ENCODE assay signal across 8 cellular contexts in the genomic region with DNA sequence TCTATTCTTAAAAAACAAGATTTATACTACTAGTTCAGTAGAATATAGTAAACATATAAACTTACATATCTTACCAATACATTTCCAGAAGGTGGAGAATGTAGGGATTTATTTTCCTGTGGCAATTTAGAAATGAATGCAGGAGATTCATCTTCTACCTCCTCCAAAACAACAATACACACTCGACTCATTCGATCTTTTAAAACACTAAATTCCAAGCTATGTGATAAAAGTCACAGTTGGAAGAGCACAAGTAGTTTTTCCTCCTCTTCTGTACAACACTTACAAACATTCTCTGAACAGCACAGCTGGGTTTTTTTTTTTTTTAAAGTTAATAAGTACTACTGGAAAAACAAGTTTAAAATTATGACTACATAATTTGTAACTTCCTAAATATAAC. TPM values are rescaled to one million over a fixed set of nuclear protein-coding genes. Genes with fewer than 3 reads are reported as not detected.
DNase-seq lines count a peak whose midpoint lies in the region; ATAC-seq and TF ChIP-seq lines count a peak whose summit lies in the region.

No MANE protein-coding gene starts in this region.

- H3K27me3 Mint-ChIP-seq in T-helper 17 cell, result no peaks in the 10 kb centered on the region

- CTCF ChIA-PET in HCT116 (lab: Charles Lee), result interaction anchor here (0.6 to 2.6 kb wide), 3 partner anchors 16 to 688 kb away, joined by 3 to 10 read pairs (median 8); no protein-coding TSS in a partner anchor

- H3K4me3 Mint-ChIP-seq in T-helper 17 cell, result peak overlapping the region; percentile 94

- H3K9ac ChIP-seq in HCT116 (ENCODE audit: low read length) (peak overlapping the region; percentile 50), smooth muscle cell (ENCODE audit: low read depth) (peak overlapping the region; percentile 96)

- no TSS peak for BruUV-seq in HCT116 (replicated peaks; lab: Mats Ljungman, UMichigan)

- H3K27ac Mint-ChIP-seq in T-helper 17 cell, result peak overlapping the region; percentile 98

- no peaks in the 10 kb centered on the region for H3K9me2 ChIP-seq in HCT116 (ENCODE audit: insufficient read depth)

- H2AFZ ChIP-seq in HCT116 (ENCODE audit: low read depth, low read length, poor library complexity, severe bottlenecking), result no peak overlapping the region
- H2AFZ ChIP-seq in smooth muscle cell (ENCODE audit: low read depth), result no peak overlapping the region

- H3K36me3 ChIP-seq in HCT116 (ENCODE audit: control insufficient read depth in 1 of 2, insufficient read depth in 2 of 2, low read length in 2 of 2), result 0 out of 4 replicates have a peak, but pooled peaks cover 0 to 6% of the 10 kb centered on the region in 2 experiments
- peaks cover 7% of the 10 kb centered on the region for H3K36me3 ChIP-seq in smooth muscle cell (ENCODE audit: low read depth)

- TF ChIP-seq CTCF in HCT116 (IDR thresholded peaks at IDR 0.05 in 2 of 3, conservative IDR thresholded peaks at IDR 0.05 in 1 of 3; ENCODE audit: borderline replicate concordance in 1 of 3, insufficient read depth in 1 of 3, low read depth in 2 of 3, low read length in 2 of 3), result no peak
- no peak for TF ChIP-seq CTCF in fibroblast of the aortic adventitia (IDR thresholded peaks at IDR 0.05; ENCODE audit: insufficient read depth, low read length)
- no peak for TF ChIP-seq CTCF in smooth muscle cell (IDR thresholded peaks at IDR 0.05; ENCODE audit: borderline replicate concordance, insufficient read depth, poor library complexity, severe bottlenecking)

- H3K9me3 ChIP-seq in HCT116 (ENCODE audit: control insufficient read depth in 1 of 2, insufficient read depth in 1 of 2, low read depth in 1 of 2, low read length in 2 of 2) (no peaks in the 10 kb centered on the region), T-helper 17 cell (ENCODE audit: control insufficient read depth, low read length, poor library complexity, severe bottlenecking) (no peaks in the 10 kb centered on the region), smooth muscle cell (replicated peaks; ENCODE audit: low read depth) (no peaks in the 10 kb centered on the region)

- H3K36me3 Mint-ChIP-seq in T-helper 17 cell (ENCODE audit: low read depth), result peaks cover 3% of the 10 kb centered on the region

- peak overlapping the region; percentile 79 for H3K4me2 ChIP-seq in HCT116 (ENCODE audit: low read length)
- H3K4me2 ChIP-seq in smooth muscle cell, result peak overlapping the region; percentile 98

- peaks cover 10% of the 10 kb centered on the region for H3F3A ChIP-seq in smooth muscle cell (ENCODE audit: low read depth)

- peak overlapping the region in 1 of 2 experiments; percentile 43; a peak in 3 of 4 replicates for H3K4me3 ChIP-seq in HCT116 (replicated peaks in 1 of 2; ENCODE audit: low read depth in 1 of 2, low read length in 2 of 2)
- H3K4me3 ChIP-seq in fibroblast of the aortic adventitia (ENCODE audit: low read depth, low read length), result peak overlapping the region; percentile 71
- H3K4me3 ChIP-seq in smooth muscle cell, result peak overlapping the region; percentile 54

- intact Hi-C loops in HCT116 (cut with micrococcal nuclease), result loop anchor here (2.0 kb wide), 1 partner anchor 28 kb away; no protein-coding TSS in a partner anchor

- H4K20me1 ChIP-seq in HCT116 (ENCODE audit: insufficient read depth) (no peaks in the 10 kb centered on the region), smooth muscle cell (ENCODE audit: low read depth) (no peaks in the 10 kb centered on the region)

- DNase-seq in HCT116 (ENCODE audit: low read depth, low spot score) (no peak), T-helper 17 cell (no peak), fibroblast of the aortic adventitia (ENCODE audit: low read depth) (peak; percentile 24), smooth muscle cell (lab: John Stamatoyannopoulos, UW; ENCODE audit: unreplicated experiment) (no peak), COLO668 (lab: John Stamatoyannopoulos, UW; ENCODE audit: unreplicated experiment) (no peak), activated gamma-delta T cell (lab: John Stamatoyannopoulos, UW) (no peak), dermis blood vessel endothelial cell (no peak)

- H3K27ac ChIP-seq in HCT116 (ENCODE audit: low read depth, low read length) (peak overlapping the region; percentile 92), smooth muscle cell (ENCODE audit: low read depth) (peak overlapping the region; percentile 99)

- no peak for TF ChIP-seq RAD21 in HCT116 (IDR thresholded peaks at IDR 0.05; ENCODE audit: low read depth)

- peaks cover 58 to 68% of the 10 kb centered on the region in 2 experiments for H3K4me1 ChIP-seq in HCT116 (ENCODE audit: control insufficient read depth in 1 of 2, insufficient read depth in 2 of 2, low read length in 2 of 2)
- peaks cover 60% of the 10 kb centered on the region for H3K4me1 ChIP-seq in smooth muscle cell (ENCODE audit: low read depth)

- TF ChIP-seq POLR2A in HCT116 (IDR thresholded peaks at IDR 0.05; ENCODE audit: borderline replicate concordance, extremely low read depth, insufficient read depth, insufficient read length), result no peak

- 9% methylated on average over 2 of the region's 2 CpGs for WGBS in smooth muscle cell (ENCODE audit: low lambda C conversion rate)

- no peak for ATAC-seq in HCT116
- ATAC-seq in T-helper 17 cell, result no peak
- ATAC-seq in HG03025 (IDR thresholded peaks at IDR 0.05; ENCODE audit: low FRiP score, unreplicated experiment), result no peak

- peaks cover 75% of the 10 kb centered on the region for H3K79me2 ChIP-seq in HCT116 (ENCODE audit: insufficient read depth, low read length)
- H3K79me2 ChIP-seq in smooth muscle cell (ENCODE audit: low read depth), result peaks cover 59% of the 10 kb centered on the region

- H3K4me1 Mint-ChIP-seq in T-helper 17 cell, result peaks cover 47% of the 10 kb centered on the region

- RAD21 ChIA-PET in HCT116 (lab: Charles Lee; ENCODE audit: low non-redundant PET in 1 of 2, low total read pairs in 2 of 2, uncharacterized antibody in 2 of 2, unreplicated experiment in 2 of 2), result interaction anchor here in 1 of 2 experiments (0.7 kb wide), 1 partner anchor 112 kb away, joined by 5 read pairs; no protein-coding TSS in a partner anchor

- POLR2A ChIA-PET in HCT116 (lab: Charles Lee), result interaction anchor here (0.6 kb wide), 1 partner anchor 155 kb away, joined by 4 read pairs; no protein-coding TSS in a partner anchor

- H3K27me3 ChIP-seq in HCT116 (ENCODE audit: insufficient read depth, low read length), result no peaks in the 10 kb centered on the region
- no peaks in the 10 kb centered on the region for H3K27me3 ChIP-seq in smooth muscle cell (ENCODE audit: low read depth)

TF ChIP-seq in HCT116, 20 proteins besides CTCF, POLR2A, EP300 and RAD21 (continues in another document):
- TF ChIP-seq, protein P1, sequence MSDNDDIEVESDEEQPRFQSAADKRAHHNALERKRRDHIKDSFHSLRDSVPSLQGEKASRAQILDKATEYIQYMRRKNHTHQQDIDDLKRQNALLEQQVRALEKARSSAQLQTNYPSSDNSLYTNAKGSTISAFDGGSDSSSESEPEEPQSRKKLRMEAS (IDR thresholded peaks at IDR 0.05), result no peak
- TF ChIP-seq ZFX (IDR thresholded peaks at IDR 0.05) (no peak), EZH2phosphoT487 (IDR thresholded peaks at IDR 0.05; ENCODE audit: borderline replicate concordance) (no peak), FOSL1 (IDR thresholded peaks at IDR 0.05; ENCODE audit: low read depth) (no peak), SRF (IDR thresholded peaks at IDR 0.05; ENCODE audit: low read depth) (no peak), SIN3A (IDR thresholded peaks at IDR 0.05; ENCODE audit: low read depth) (no peak), EGR1 (IDR thresholded peaks at IDR 0.05; ENCODE audit: low read depth) (no peak), REST (IDR thresholded peaks at IDR 0.05; ENCODE audit: low read depth) (no peak), EZH2 (IDR thresholded peaks at IDR 0.05) (no peak), POLR2AphosphoS5 (IDR thresholded peaks at IDR 0.05; ENCODE audit: low read depth, low read length) (no peak), YY1 (IDR thresholded peaks at IDR 0.05; ENCODE audit: extremely low read depth, insufficient replicate concordance, low read depth, low read length) (no peak), JUND (IDR thresholded peaks at IDR 0.05) (no peak), ZNF274 (IDR thresholded peaks at IDR 0.05; ENCODE audit: low read depth, low read length) (no peak)
- TF ChIP-seq, protein P2, sequence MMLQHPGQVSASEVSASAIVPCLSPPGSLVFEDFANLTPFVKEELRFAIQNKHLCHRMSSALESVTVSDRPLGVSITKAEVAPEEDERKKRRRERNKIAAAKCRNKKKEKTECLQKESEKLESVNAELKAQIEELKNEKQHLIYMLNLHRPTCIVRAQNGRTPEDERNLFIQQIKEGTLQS (IDR thresholded peaks at IDR 0.05), result no peak

RNA-seq across cellular contexts. Expression of gene ANKRD28, which starts 1.4 kb away (rescaled TPM):
- 47.5 TPM for total RNA-seq in HCT116 (2021; ENCODE audit: unreplicated experiment)
- polyA plus RNA-seq in HCT116 (2012), result 27.9 and 28.7 TPM in 2 replicates
- 100 to 1,000 TPM in 1 of 2 donors, 10 to 100 TPM in 1; 86.2 to 105 TPM for total RNA-seq in T-helper 17 cell
- total RNA-seq in fibroblast of the aortic adventitia (ENCODE audit: low replicate concordance), result 117 and 121 TPM in 2 replicates
- total RNA-seq in smooth muscle cell, result 35.7 and 47.3 TPM in 2 replicates
- polyA plus RNA-seq in smooth muscle cell, result 8.6 and 11.8 TPM in 2 replicates
- total RNA-seq in dermis blood vessel endothelial cell, result 108 and 126 TPM in 2 replicates
